In genomic region chr22:30245181-30245984, GRCh38 we compare ENCODE assay signal across 1 cellular context.
TF ChIP-seq lines count a peak whose summit lies in the region.

No MANE protein-coding gene starts in this region.

TF ChIP-seq in H1, 55 proteins besides CTCF, POLR2A, EP300 and RAD21:
- TF ChIP-seq KDM1A (IDR thresholded peaks at IDR 0.05; ENCODE audit: borderline replicate concordance, low read length) (no peak), CTBP2 (IDR thresholded peaks at IDR 0.05; ENCODE audit: borderline replicate concordance, insufficient read depth, insufficient read length, low read length) (no peak), SP1 (IDR thresholded peaks at IDR 0.05; ENCODE audit: low read depth, low read length) (no peak), JUN (IDR thresholded peaks at IDR 0.05; ENCODE audit: low read depth, low read length) (no peak), SAP30 (IDR thresholded peaks at IDR 0.05; ENCODE audit: insufficient read depth, insufficient replicate concordance, low read length) (peak; percentile 42), BACH1 (IDR thresholded peaks at IDR 0.05; ENCODE audit: low read length) (no peak), NRF1 (IDR thresholded peaks at IDR 0.05; ENCODE audit: low read depth, low read length) (no peak), SIN3A (conservative IDR thresholded peaks at IDR 0.05 in 1 of 2, IDR thresholded peaks at IDR 0.05 in 1 of 2; ENCODE audit: low read depth in 1 of 2, low read length in 2 of 2) (0 out of 4 replicates have a peak, but pooled peaks of 1 of the 2 experiments have one; percentile 27), TAF7 (optimal IDR thresholded peaks at IDR 0.05; ENCODE audit: borderline replicate concordance, low read depth, low read length) (no peak), RFX5 (IDR thresholded peaks at IDR 0.05; ENCODE audit: borderline replicate concordance, low read depth, low read length) (no peak), SUZ12 (IDR thresholded peaks at IDR 0.05; ENCODE audit: low read length) (no peak), KDM4A (IDR thresholded peaks at IDR 0.05; ENCODE audit: low read depth, low read length, severe bottlenecking) (no peak), ASH2L (IDR thresholded peaks at IDR 0.05; ENCODE audit: low read length) (no peak), RXRA (IDR thresholded peaks at IDR 0.05; ENCODE audit: insufficient read depth, low read depth, low read length) (no peak), ZNF274 (IDR thresholded peaks at IDR 0.05; ENCODE audit: borderline replicate concordance, extremely low read depth, low read length) (no peak), USF2 (IDR thresholded peaks at IDR 0.05; ENCODE audit: low read length) (no peak), BCL11A (IDR thresholded peaks at IDR 0.05; ENCODE audit: low read depth in 2 of 2, low read length in 2 of 2) (no peak)
TF ChIP-seq in H1: peak in this region for 2.
